7 cellular contexts compared by ENCODE assay signal in genomic region chr1:70411360-70411844, GRCh38. TPM values are rescaled to one million over a fixed set of nuclear protein-coding genes. Genes with fewer than 3 reads are reported as not detected.
DNase-seq lines count a peak whose midpoint lies in the region; ATAC-seq, FAIRE-seq and TF ChIP-seq lines count a peak whose summit lies in the region.

No MANE protein-coding gene starts in this region.

- H3K9me3 ChIP-seq in HUES48 (ENCODE audit: control insufficient read depth, insufficient read depth, low read length) = no peaks in the 10 kb centered on the region
- H3K9me3 ChIP-seq in suprapubic skin = no peaks in the 10 kb centered on the region

- ATAC-seq in GM19372 (IDR thresholded peaks at IDR 0.05; ENCODE audit: low read depth, unreplicated experiment) = peak; percentile 4
- ATAC-seq in left colon = peak; percentile 13
- ATAC-seq in GM21367 (IDR thresholded peaks at IDR 0.05; ENCODE audit: unreplicated experiment) = no peak

- H3K4me1 ChIP-seq in HUES48 (ENCODE audit: control insufficient read depth, insufficient read depth, low read length) = 0 out of 2 replicates have a peak, but pooled peaks cover 12% of the 10 kb centered on the region
- H3K4me1 ChIP-seq in suprapubic skin = peaks cover 16% of the 10 kb centered on the region

- no peak for DNase-seq in brain microvascular endothelial cell
- peak in 1 of 2 donors; percentile 34 for DNase-seq in left colon
- peak in 1 of 2 donors; percentile 79 for DNase-seq in suprapubic skin (ENCODE audit: low spot score in 2 of 2)
- no peak for DNase-seq in urothelium cell line (ENCODE audit: low spot score)

- FAIRE-seq in urothelium cell line (lab: Jason Lieb, UNC) = no peak

- peaks cover 19% of the 10 kb centered on the region for H3K36me3 ChIP-seq in HUES48 (ENCODE audit: control insufficient read depth, insufficient read depth, low read length)
- H3K36me3 ChIP-seq in brain microvascular endothelial cell (replicated peaks) = no peaks in the 10 kb centered on the region
- H3K36me3 ChIP-seq in suprapubic skin = peaks cover 3% of the 10 kb centered on the region

- TF ChIP-seq EP300 in suprapubic skin (IDR thresholded peaks at IDR 0.05) = no peak

- peak overlapping the region; percentile 89 for H3K4me3 ChIP-seq in HUES48 (ENCODE audit: low read depth, low read length)
- H3K4me3 ChIP-seq in brain microvascular endothelial cell (ENCODE audit: low read depth, low read length) = peak overlapping the region; percentile 84
- peak overlapping the region; percentile 71 for H3K4me3 ChIP-seq in suprapubic skin

- H3K27ac ChIP-seq in HUES48 (ENCODE audit: low read depth, low read length) (peak overlapping the region; percentile 98), brain microvascular endothelial cell (peak overlapping the region; percentile 86), suprapubic skin (peak overlapping the region; percentile 92)

- TF ChIP-seq CTCF in brain microvascular endothelial cell (IDR thresholded peaks at IDR 0.05; ENCODE audit: low read depth, low read length, missing control alignments) (peak; percentile 2), suprapubic skin (IDR thresholded peaks at IDR 0.05) (no peak)

- TF ChIP-seq POLR2A in suprapubic skin (IDR thresholded peaks at IDR 0.05) = no peak

- no peaks in the 10 kb centered on the region for H3K27me3 ChIP-seq in HUES48 (ENCODE audit: control insufficient read depth, insufficient read depth, low read length)
- H3K27me3 ChIP-seq in brain microvascular endothelial cell (replicated peaks) = no peaks in the 10 kb centered on the region
- H3K27me3 ChIP-seq in suprapubic skin = no peaks in the 10 kb centered on the region

- intact Hi-C loops in left colon (cut with DNase I, micrococcal nuclease) = no loop called here

- in situ Hi-C loops in brain microvascular endothelial cell (cut with HindIII; ENCODE audit: low pct_ligation_motif_present, low sequenced_read_pairs) = no loop called here

- H3K9ac ChIP-seq in HUES48 (ENCODE audit: low read depth, low read length) = peak overlapping the region; percentile 91

- under 1% methylated on average over 17 of the region's 17 CpGs for whole genome bisulfite sequencing in suprapubic skin

RNA-seq across cellular contexts. Expression of gene CTH, which starts 0.3 kb away (rescaled TPM):
- total RNA-seq in left colon = 1 to 10 TPM; 6.4 to 9.1 TPM
- 1 to 10 TPM in 3 of 4 donors, under 1 TPM in 1; 0.89 to 3.9 (median 2.2) TPM for total RNA-seq in suprapubic skin

RNA-seq across cellular contexts. Expression of gene ANKRD13C, which starts 56.9 kb away (rescaled TPM):
- total RNA-seq in left colon (10 to 100 TPM; 23.2 to 23.6 TPM), suprapubic skin (10 to 100 TPM; 21.5 to 36.2 (median 25.7) TPM)
